Comparison of ENCODE assay signal across 15 cellular contexts in genomic region chr17:57135026-57135747, GRCh38.
"Had no signal": no experiment of that assay in that cellular context is flagged by ENCODE, and none has a peak within 500 bp of the region (broad histone marks: within the 10 kb centered on the region; RNA-seq: fewer than 3 reads in every experiment).

No MANE protein-coding gene starts in this region.

- H3K27ac ChIP-seq: esophagus muscularis mucosa, psoas muscle, sigmoid colon, suprapubic skin, upper lobe of right lung had no signal

- H3K36me3 ChIP-seq: esophagus muscularis mucosa, sigmoid colon, suprapubic skin, upper lobe of right lung had no signal

- H3K4me3 ChIP-seq: esophagus muscularis mucosa, lung, psoas muscle, sigmoid colon, suprapubic skin, upper lobe of right lung had no signal

- H3K36me3 Mint-ChIP-seq: activated naive CD8-positive, alpha-beta T cell treated with anti-CD3 and anti-CD28 coated beads for 36 hours had no signal

- H3K9me3 Mint-ChIP-seq: activated naive CD8-positive, alpha-beta T cell treated with anti-CD3 and anti-CD28 coated beads for 36 hours; activated T-cell treated with anti-CD3 and anti-CD28 coated beads, Interleukin-2, amount 50 U/mL, for 4 hours; immature natural killer cell had no signal

- H3K4me3 Mint-ChIP-seq: activated naive CD8-positive, alpha-beta T cell treated with anti-CD3 and anti-CD28 coated beads for 36 hours; activated T-cell treated with anti-CD3 and anti-CD28 coated beads, Interleukin-2, amount 50 U/mL, for 4 hours; immature natural killer cell had no signal

- H3K4me1 ChIP-seq: psoas muscle, suprapubic skin, upper lobe of right lung had no signal

- H3K4me1 Mint-ChIP-seq: immature natural killer cell had no signal

- H3K27ac Mint-ChIP-seq: activated naive CD8-positive, alpha-beta T cell treated with anti-CD3 and anti-CD28 coated beads for 36 hours; immature natural killer cell had no signal

- H3K9me3 ChIP-seq: esophagus muscularis mucosa, psoas muscle, sigmoid colon, suprapubic skin, upper lobe of right lung had no signal

- H3K27me3 ChIP-seq: dorsolateral prefrontal cortex, esophagus muscularis mucosa, sigmoid colon, suprapubic skin, upper lobe of right lung had no signal

- DNase-seq: activated effector memory CD4-positive, alpha-beta T cell treated with anti-CD3 and anti-CD28 coated beads, Interleukin-2, amount 50 U/mL, for 16 hours; activated naive CD8-positive, alpha-beta T cell treated with anti-CD3 and anti-CD28 coated beads for 36 hours; activated T-cell treated with anti-CD3 and anti-CD28 coated beads, Interleukin-2, amount 50 U/mL, for 4 hours; immature natural killer cell; left cardiac atrium; midbrain; psoas muscle; sigmoid colon; stimulated activated CD4-positive, alpha-beta T cell treated with anti-CD3 and anti-CD28 coated beads, Interleukin-12 subunit alpha, Interleukin-12 subunit beta, amount 100 ng/mL, for 4 hours; stimulated activated naive CD4-positive, alpha-beta T cell treated with Interleukin-2 at 50 U/mL for 16 hours; upper lobe of right lung had no signal
